In genomic region chr1:179030683-179031082, GRCh38 we compare ENCODE assay signal across 27 cellular contexts. TPM values are rescaled to one million over a fixed set of nuclear protein-coding genes. Genes with fewer than 3 reads are reported as not detected.
A peak's percentile ranks its signal among the peaks of the same experiment; 100 is the strongest.
DNase-seq lines count a peak whose midpoint lies in the region; ATAC-seq, FAIRE-seq and TF ChIP-seq lines count a peak whose summit lies in the region.
"Had no signal": no experiment of that assay in that cellular context is flagged by ENCODE, and none has a peak within 500 bp of the region (broad histone marks: within the 10 kb centered on the region; RNA-seq: fewer than 3 reads in every experiment).

No MANE protein-coding gene starts in this region.

- POLR2A ChIA-PET in GM12878 (lab: Charles Lee) = interaction anchor here (1.0 kb wide), 1 partner anchor 50 kb away, joined by 3 read pairs; no protein-coding TSS in a partner anchor

- no peaks in the 10 kb centered on the region for H3K27me3 ChIP-seq in right cardiac atrium (ENCODE audit: control insufficient read depth, insufficient read depth)
- no peaks in the 10 kb centered on the region for H3K27me3 ChIP-seq in heart left ventricle
- no peaks in the 10 kb centered on the region for H3K27me3 ChIP-seq in GM12878 (replicated peaks in 1 of 2; ENCODE audit: control insufficient read depth in 2 of 2, insufficient read depth in 2 of 2, low read length in 1 of 2)
- H3K27me3 ChIP-seq: Peyer's patch, upper lobe of right lung had no signal

- H3K36me3 ChIP-seq in heart left ventricle = no peaks in the 10 kb centered on the region
- H3K36me3 ChIP-seq in GM12878 (ENCODE audit: control insufficient read depth in 2 of 2, insufficient read depth in 2 of 2, low read length in 1 of 2) = no peaks in the 10 kb centered on the region
- H3K36me3 ChIP-seq: lower lobe of right lung, Peyer's patch, upper lobe of right lung had no signal

- intact Hi-C loops in right cardiac atrium (cut with DNase I) (no loop called here), heart left ventricle (cut with DNase I) (no loop called here), GM12878 (cut with micrococcal nuclease; ENCODE audit: unreplicated experiment) (no loop called here)

- no peak overlapping the region for H3K9ac ChIP-seq in GM12878 (ENCODE audit: control insufficient read depth, insufficient read depth, low read length)
- H3K9ac ChIP-seq: parathyroid adenoma had no signal

- no peak for TF ChIP-seq RAD21 in GM12878 (IDR thresholded peaks at IDR 0.05; ENCODE audit: insufficient read depth, low read depth, low read length)

- RAD21 ChIA-PET in GM12878 (lab: Charles Lee; ENCODE audit: unreplicated experiment) = no interaction called here

- H3K27me3 Mint-ChIP-seq in IgD-negative memory B cell = no peaks in the 10 kb centered on the region
- no peaks in the 10 kb centered on the region for H3K27me3 Mint-ChIP-seq in stimulated activated memory B cell treated with anti-CD40 and anti-IgM and Interleukin-4, amounts not matched to agents 10 μg/mL and 1 μg/mL and 100 μg/mL, for 72 hours
- H3K27me3 Mint-ChIP-seq: activated CD8-positive, alpha-beta memory T cell treated with anti-CD3 and anti-CD28 coated beads, Interleukin-2, amount 10 ng/mL, durations not matched to agents 7 days and 5 days had no signal

- SMC1A ChIA-PET in GM12878 (lab: Charles Lee; ENCODE audit: uncharacterized antibody, unreplicated experiment) = interaction anchor here (1.1 to 2.1 kb wide), 2 partner anchors 17 to 50 kb away, joined by 3 to 6 read pairs; no protein-coding TSS in a partner anchor

- H3K4me3 ChIP-seq in right cardiac atrium (ENCODE audit: low read length) (no peak overlapping the region), heart left ventricle (no peak overlapping the region), GM12878 (peak overlapping the region; percentile 18; the same call in 1 of the 2 replicates)
- H3K4me3 ChIP-seq: lower lobe of right lung, mucosa of descending colon, Peyer's patch, upper lobe of right lung had no signal

- H3K27ac ChIP-seq in right cardiac atrium (ENCODE audit: low read length) (peak overlapping the region; percentile 19), heart left ventricle (peak overlapping the region in 4 of 12 donors; percentile 4 to 42 (median 28)), GM12878 (ENCODE audit: control insufficient read depth, insufficient read depth) (peak overlapping the region; percentile 18; the same call in 1 of the 2 replicates)
- H3K27ac ChIP-seq: lower lobe of right lung, parathyroid adenoma, Peyer's patch, upper lobe of right lung had no signal

- TF ChIP-seq EP300 in GM12878 (IDR thresholded peaks at IDR 0.05; ENCODE audit: borderline replicate concordance in 1 of 2, control insufficient read depth in 1 of 2, low read depth in 2 of 2, low read length in 2 of 2) = no peak

- no peak for FAIRE-seq in GM12878 (lab: Jason Lieb, UNC)
- FAIRE-seq: H1, HTR-8/SVneo had no signal

- no peak for TF ChIP-seq POLR2A in heart left ventricle (IDR thresholded peaks at IDR 0.05)
- no peak for TF ChIP-seq POLR2A in GM12878 (IDR thresholded peaks at IDR 0.05; ENCODE audit: low read depth, low read length)

- ATAC-seq in right cardiac atrium = no peak
- ATAC-seq in heart left ventricle = no peak
- ATAC-seq in GM12878 = no peak
- no peak for ATAC-seq in stimulated activated memory B cell treated with anti-CD40 and anti-IgM and Interleukin-4, amounts not matched to agents 10 μg/mL and 1 μg/mL and 100 μg/mL, for 72 hours
- ATAC-seq: activated CD8-positive, alpha-beta memory T cell treated with anti-CD3 and anti-CD28 coated beads, Interleukin-2, amount 10 ng/mL, durations not matched to agents 7 days and 5 days; lower lobe of right lung; mucosa of descending colon; upper lobe of right lung had no signal

- no TSS peak for BruUV-seq in GM12878 (replicated peaks; lab: Mats Ljungman, UMichigan)

- 82% methylated on average over 3 of the region's 3 CpGs for WGBS in right cardiac atrium
- 79 to 88% (median 84%) methylated on average over 3 of the region's 3 CpGs for WGBS in heart left ventricle, 4 donors
- 52% methylated on average over 3 of the region's 3 CpGs for WGBS in GM12878 (ENCODE audit: insufficient coverage, insufficient replicate concordance, low lambda C conversion rate, missing lambda C conversion rate)

- no peaks in the 10 kb centered on the region for H4K20me1 ChIP-seq in GM12878 (ENCODE audit: control insufficient read depth, insufficient read depth)

- peaks cover 11% of the 10 kb centered on the region for H3K4me1 ChIP-seq in right cardiac atrium (ENCODE audit: control insufficient read depth, insufficient read depth, low read length)
- H3K4me1 ChIP-seq in heart left ventricle = peaks cover 0 to 83% (median 59%) of the 10 kb centered on the region in 12 donors
- peaks cover 55% of the 10 kb centered on the region for H3K4me1 ChIP-seq in GM12878 (ENCODE audit: control insufficient read depth, insufficient read depth, low read length)

- H3K9me3 ChIP-seq in right cardiac atrium (ENCODE audit: control insufficient read depth, low read length) = no peaks in the 10 kb centered on the region
- H3K9me3 ChIP-seq in heart left ventricle = no peaks in the 10 kb centered on the region
- no peaks in the 10 kb centered on the region for H3K9me3 ChIP-seq in GM12878 (replicated peaks; ENCODE audit: control insufficient read depth, insufficient read depth, low read length)
- H3K9me3 ChIP-seq: lower lobe of right lung, mucosa of descending colon, Peyer's patch, upper lobe of right lung had no signal

- no peaks in the 10 kb centered on the region for H3K9me3 Mint-ChIP-seq in IgD-negative memory B cell
- H3K9me3 Mint-ChIP-seq in stimulated activated memory B cell treated with anti-CD40 and anti-IgM and Interleukin-4, amounts not matched to agents 10 μg/mL and 1 μg/mL and 100 μg/mL, for 72 hours = no peaks in the 10 kb centered on the region
- H3K9me3 Mint-ChIP-seq: neural crest cell had no signal

- no peak overlapping the region for H2AFZ ChIP-seq in GM12878 (ENCODE audit: control insufficient read depth, low read depth, low read length)
- H2AFZ ChIP-seq: parathyroid adenoma had no signal

- peak overlapping the region in 2 of 3 donors; percentile 76 to 83 for H3K27ac Mint-ChIP-seq in IgD-negative memory B cell
- H3K27ac Mint-ChIP-seq in stimulated activated memory B cell treated with anti-CD40 and anti-IgM and Interleukin-4, amounts not matched to agents 10 μg/mL and 1 μg/mL and 100 μg/mL, for 72 hours = peak overlapping the region; percentile 88
- H3K27ac Mint-ChIP-seq: activated CD8-positive, alpha-beta memory T cell treated with anti-CD3 and anti-CD28 coated beads, Interleukin-2, amount 10 ng/mL, durations not matched to agents 7 days and 5 days had no signal

- peak overlapping the region; percentile 71 to 89 (median 86) for H3K4me3 Mint-ChIP-seq in IgD-negative memory B cell
- peak overlapping the region; percentile 50 for H3K4me3 Mint-ChIP-seq in stimulated activated memory B cell treated with anti-CD40 and anti-IgM and Interleukin-4, amounts not matched to agents 10 μg/mL and 1 μg/mL and 100 μg/mL, for 72 hours
- H3K4me3 Mint-ChIP-seq: activated CD8-positive, alpha-beta memory T cell treated with anti-CD3 and anti-CD28 coated beads, Interleukin-2, amount 10 ng/mL, durations not matched to agents 7 days and 5 days had no signal

- CTCF ChIA-PET in GM12878 (lab: Yijun Ruan, JAX) = no interaction called here

- peaks cover 68 to 83% (median 71%) of the 10 kb centered on the region in 3 donors for H3K4me1 Mint-ChIP-seq in IgD-negative memory B cell
- peaks cover 85% of the 10 kb centered on the region for H3K4me1 Mint-ChIP-seq in stimulated activated memory B cell treated with anti-CD40 and anti-IgM and Interleukin-4, amounts not matched to agents 10 μg/mL and 1 μg/mL and 100 μg/mL, for 72 hours

- H3K36me3 Mint-ChIP-seq in IgD-negative memory B cell = peaks cover 3% of the 10 kb centered on the region
- H3K36me3 Mint-ChIP-seq in stimulated activated memory B cell treated with anti-CD40 and anti-IgM and Interleukin-4, amounts not matched to agents 10 μg/mL and 1 μg/mL and 100 μg/mL, for 72 hours = peaks cover 5% of the 10 kb centered on the region

- peaks cover 82% of the 10 kb centered on the region for H3K79me2 ChIP-seq in GM12878 (ENCODE audit: control insufficient read depth, insufficient read depth, low read length)

- peak overlapping the region; percentile 48 for H3K4me2 ChIP-seq in GM12878 (ENCODE audit: control insufficient read depth, insufficient read depth)

- in situ Hi-C loops in GM12878 (cut with MboI) = no loop called here

- DNase-seq in right cardiac atrium = no peak
- DNase-seq in heart left ventricle = no peak
- DNase-seq in GM12878 (ENCODE audit: low read depth, low spot score) = no peak
- no peak for DNase-seq in activated CD8-positive, alpha-beta memory T cell treated with anti-CD3 and anti-CD28 coated beads, Interleukin-2, amount 50 U/mL, for 4 hours
- DNase-seq in putamen (ENCODE audit: low spot score) = no peak
- DNase-seq in NCI-H187 treated with DMSO at 0.1 percent for 48 hours (lab: John Stamatoyannopoulos, UW) = no peak
- DNase-seq: activated CD4-positive, alpha-beta T cell treated with anti-CD3 and anti-CD28 coated beads for 48 hours; activated CD8-positive, alpha-beta memory T cell treated with anti-CD3 and anti-CD28 coated beads, Interleukin-2, amount 10 ng/mL, durations not matched to agents 7 days and 5 days; activated effector memory CD4-positive, alpha-beta T cell treated with anti-CD3 and anti-CD28 coated beads, Interleukin-2, amount 50 U/mL, for 16 hours; cortex of kidney; DMS79; lower lobe of right lung; mucosa of descending colon; MV-4-11; NCI-H524 treated with DMSO at 0.1 percent for 48 hours; NK-92 treated with Interleukin-12 subunit alpha and Interleukin-12 subunit beta, amount 100 ng/mL, for 24 hours; Peyer's patch; stimulated activated CD8-positive, alpha-beta memory T cell treated with anti-CD3 and anti-CD28 coated beads, Interleukin-4, amount 100 ng/mL, for 48 hours; substantia nigra; T-helper 1 cell; upper lobe of right lung had no signal

- TF ChIP-seq CTCF in heart left ventricle (IDR thresholded peaks at IDR 0.05) = no peak
- TF ChIP-seq CTCF in GM12878 (IDR thresholded peaks at IDR 0.05 in 2 of 3, conservative IDR thresholded peaks at IDR 0.05 in 1 of 3; ENCODE audit: control insufficient read depth in 2 of 3, extremely low read depth in 1 of 3, insufficient read depth in 1 of 3, low read depth in 3 of 3, low read length in 3 of 3) = no peak

RNA-seq across cellular contexts. Expression of gene FAM20B, which starts 5.0 kb away (rescaled TPM):
- total RNA-seq in right cardiac atrium (10 to 100 TPM; 59.0 to 81.3 (median 62.1) TPM), heart left ventricle (10 to 100 TPM; 38.4 to 70.1 (median 58.0) TPM), GM12878 (2014; rRNA removed) (13.3 and 16.4 TPM in 2 replicates), GM12878 (2014; rRNA removed; fragmentation: Illumina TruSeq; extraction: Trizol) (22.8 and 22.9 TPM in 2 replicates), GM12878 (2021) (25.6 and 29.5 TPM in 2 replicates)
- polyA plus RNA-seq in right cardiac atrium (24.2 TPM), heart left ventricle (10 to 100 TPM; 13.8 to 49.2 TPM), IgD-negative memory B cell (5.5 TPM), GM12878 (2011; rRNA removed) (16.3 and 18.8 TPM in 2 replicates), GM12878 (2014; fragmentation: Illumina TruSeq; extraction: Trizol) (17.4 and 23.2 TPM in 2 replicates), GM12878 (2014; fragmentation: Nextera tagmentation; extraction: Ambion mirVana) (1 to 10 TPM; 2.4 to 4.0 TPM), GM12878 (2014; rRNA removed) (10.3 and 12.4 TPM in 2 replicates), GM12878 (2016; fragmentation: Nextera tagmentation; extraction: Ambion mirVana) (1 to 10 TPM; 4.7 to 6.3 TPM)
- total RNA-seq in GM12878 (2013; cell fraction: nucleolus; rRNA removed) = 22.0 and 24.9 TPM in 2 replicates
- 7.0 TPM for polyA plus RNA-seq in GM12878 (2011; ENCODE audit: low read depth)
- 10.0 and 11.9 TPM in 2 replicates for polyA plus RNA-seq in GM12878 (2011; cell fraction: cytosol; rRNA removed)
- 5.3 and 5.6 TPM in 2 replicates for polyA plus RNA-seq in GM12878 (2011; cell fraction: nucleus; rRNA removed)
- polyA plus RNA-seq in GM12878 (2012) = 8.3 and 9.5 TPM in 2 replicates
- polyA minus RNA-seq in GM12878 (2011; rRNA and poly(A)+ RNA removed) = 26.4 and 29.9 TPM in 2 replicates
- polyA minus RNA-seq in GM12878 (2011; cell fraction: cytosol; rRNA and poly(A)+ RNA removed) = 9.1 and 11.0 TPM in 2 replicates
- polyA minus RNA-seq in GM12878 (2011; cell fraction: nucleus; rRNA and poly(A)+ RNA removed) = 2.9 and 4.9 TPM in 2 replicates

RNA-seq across cellular contexts. Expression of gene TOR3A, which starts 51.2 kb away (rescaled TPM):
- total RNA-seq in right cardiac atrium (10 to 100 TPM; 11.8 to 12.5 (median 11.9) TPM), heart left ventricle (10 to 100 TPM in 4 of 9 donors, 1 to 10 TPM in 5; 6.3 to 22.4 (median 9.9) TPM), GM12878 (2014; rRNA removed) (50.7 and 74.6 TPM in 2 replicates), GM12878 (2014; rRNA removed; fragmentation: Illumina TruSeq; extraction: Trizol) (28.7 and 29.8 TPM in 2 replicates), GM12878 (2021) (48.3 and 48.9 TPM in 2 replicates)
- polyA plus RNA-seq in right cardiac atrium (6.7 TPM), heart left ventricle (10 to 100 TPM in 1 of 2 donors, 1 to 10 TPM in 1; 3.8 to 19.5 TPM), IgD-negative memory B cell (111 TPM), GM12878 (2011; rRNA removed) (31.1 and 43.7 TPM in 2 replicates), GM12878 (2014; fragmentation: Illumina TruSeq; extraction: Trizol) (40.9 and 42.5 TPM in 2 replicates), GM12878 (2014; fragmentation: Nextera tagmentation; extraction: Ambion mirVana) (10 to 100 TPM in 1 of 2 experiments, 1 to 10 TPM in 1; 8.6 to 14.5 TPM), GM12878 (2014; rRNA removed) (85.5 and 87.9 TPM in 2 replicates), GM12878 (2016; fragmentation: Nextera tagmentation; extraction: Ambion mirVana) (10 to 100 TPM; 62.5 to 64.1 TPM)
- 40.3 and 44.1 TPM in 2 replicates for total RNA-seq in GM12878 (2013; cell fraction: nucleolus; rRNA removed)
- polyA plus RNA-seq in GM12878 (2011; ENCODE audit: low read depth) = 20.3 TPM
- 55.6 and 76.1 TPM in 2 replicates for polyA plus RNA-seq in GM12878 (2011; cell fraction: cytosol; rRNA removed)
- 61.5 and 79.8 TPM in 2 replicates for polyA plus RNA-seq in GM12878 (2011; cell fraction: nucleus; rRNA removed)
- 26.2 and 37.0 TPM in 2 replicates for polyA plus RNA-seq in GM12878 (2012)
- polyA minus RNA-seq in GM12878 (2011; rRNA and poly(A)+ RNA removed) = 69.6 and 100.0 TPM in 2 replicates
- 25.1 and 26.2 TPM in 2 replicates for polyA minus RNA-seq in GM12878 (2011; cell fraction: cytosol; rRNA and poly(A)+ RNA removed)
- polyA minus RNA-seq in GM12878 (2011; cell fraction: nucleus; rRNA and poly(A)+ RNA removed) = 25.5 and 49.1 TPM in 2 replicates
